ENCODE assay signal across 1 cellular context in genomic region chr17:65975878-65976277, GRCh38.
TF ChIP-seq lines count a peak whose summit lies in the region.

No MANE protein-coding gene starts in this region.

TF ChIP-seq in GM23338, 12 proteins besides CTCF, POLR2A, EP300 and RAD21 (continued from another document):
- TF ChIP-seq ZNF462 (CRISPR knock-in tag; IDR thresholded peaks at IDR 0.05) (no peak), ZNF114 (CRISPR knock-in tag; IDR thresholded peaks at IDR 0.05) (no peak), NANOG (IDR thresholded peaks at IDR 0.05; ENCODE audit: borderline replicate concordance) (no peak), JUNB (IDR thresholded peaks at IDR 0.05; ENCODE audit: unreplicated experiment) (no peak), POLR2AphosphoS5 (IDR thresholded peaks at IDR 0.05; ENCODE audit: low read depth) (no peak), EZH2phosphoT487 (IDR thresholded peaks at IDR 0.05; ENCODE audit: unreplicated experiment) (no peak), CREB1 (CRISPR knock-in tag; IDR thresholded peaks at IDR 0.05; ENCODE audit: low read depth) (no peak)
TF ChIP-seq in GM23338: peak in this region for 0.
